27 cellular contexts compared by ENCODE assay signal in the genomic region with DNA sequence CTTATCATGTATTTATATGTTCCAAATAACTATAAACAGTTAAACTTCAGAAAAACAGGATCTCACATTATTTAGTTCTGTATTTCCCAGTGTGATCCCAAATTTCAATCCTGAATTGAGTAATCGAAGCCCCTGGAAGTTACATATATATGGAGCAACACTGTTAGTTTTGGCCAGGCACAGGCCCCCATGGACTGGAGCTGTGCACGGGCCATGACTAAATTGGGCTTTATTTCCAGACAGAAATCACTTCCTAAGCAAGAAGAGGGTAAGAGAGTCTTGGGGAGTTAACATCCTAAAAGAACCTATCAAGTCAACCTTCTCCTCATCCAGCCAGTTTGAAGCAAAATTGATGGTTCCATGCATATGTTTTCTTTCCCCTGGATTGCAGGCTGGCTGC.
"Had no signal": no experiment of that assay in that cellular context is flagged by ENCODE, and none has a peak within 500 bp of the region (broad histone marks: within the 10 kb centered on the region; RNA-seq: fewer than 3 reads in every experiment).

No MANE protein-coding gene starts in this region.

- H3K36me3 Mint-ChIP-seq: activated naive CD4-positive, alpha-beta T cell treated with anti-CD3 and anti-CD28 coated beads, Interleukin-2, amount 50 U/mL, for 24 hours; brain had no signal

- H3K27me3 Mint-ChIP-seq: activated CD4-positive, alpha-beta T cell treated with anti-CD3 and anti-CD28 coated beads, Interleukin-2, amount 10 ng/mL, durations not matched to agents 24 days and 14 days had no signal

- ATAC-seq: activated CD8-positive, alpha-beta T cell treated with anti-CD3 and anti-CD28 coated beads for 36 hours had no signal

- H3K4me1 Mint-ChIP-seq: activated CD4-positive, alpha-beta T cell treated with anti-CD3 and anti-CD28 coated beads, Interleukin-2, amount 10 ng/mL, durations not matched to agents 24 days and 14 days; activated naive CD4-positive, alpha-beta T cell treated with anti-CD3 and anti-CD28 coated beads, Interleukin-2, amount 50 U/mL, for 24 hours; activated naive CD8-positive, alpha-beta T cell treated with anti-CD3 and anti-CD28 coated beads, Interleukin-2, amount 10 ng/mL, durations not matched to agents 7 days and 5 days had no signal

- H3K9me3 Mint-ChIP-seq: activated CD8-positive, alpha-beta T cell treated with anti-CD3 and anti-CD28 coated beads for 36 hours; activated naive CD4-positive, alpha-beta T cell treated with anti-CD3 and anti-CD28 coated beads, Interleukin-2, amount 50 U/mL, for 24 hours had no signal

- H3K27ac Mint-ChIP-seq: activated CD8-positive, alpha-beta T cell treated with anti-CD3 and anti-CD28 coated beads for 36 hours; activated naive CD4-positive, alpha-beta T cell treated with anti-CD3 and anti-CD28 coated beads, Interleukin-2, amount 50 U/mL, for 24 hours; activated naive CD8-positive, alpha-beta T cell treated with anti-CD3 and anti-CD28 coated beads, Interleukin-2, amount 10 ng/mL, durations not matched to agents 7 days and 5 days; activated T-helper 2 cell treated with anti-CD3 and anti-CD28 coated beads, Interferon-gamma antibody, Interleukin-2, Interleukin-4, amounts not matched to agents 10 μg/mL and 5 μg/mL and 100 μg/mL, durations not matched to agents 14 hours and 24 hours and 36 hours; T-helper 1 cell treated with Interleukin-12 subunit alpha and Interleukin-12 subunit beta and Interleukin-4 antibody, amounts not matched to agents 30 μg/mL and 1 μg/mL, for 36 hours; T-helper 2 cell treated with Interferon-gamma antibody and Interleukin-4, amounts not matched to agents 5 μg/mL and 100 μg/mL, for 36 hours had no signal

- H3K4me3 Mint-ChIP-seq: activated CD4-positive, alpha-beta T cell treated with anti-CD3 and anti-CD28 coated beads, Interleukin-2, amount 10 ng/mL, durations not matched to agents 24 days and 14 days; activated CD8-positive, alpha-beta T cell treated with anti-CD3 and anti-CD28 coated beads for 36 hours; activated naive CD4-positive, alpha-beta T cell treated with anti-CD3 and anti-CD28 coated beads, Interleukin-2, amount 50 U/mL, for 24 hours; activated naive CD8-positive, alpha-beta T cell treated with anti-CD3 and anti-CD28 coated beads, Interleukin-2, amount 10 ng/mL, durations not matched to agents 7 days and 5 days; brain; T-helper 1 cell treated with Interleukin-12 subunit alpha and Interleukin-12 subunit beta and Interleukin-4 antibody, amounts not matched to agents 30 μg/mL and 1 μg/mL, for 36 hours; T-helper 2 cell treated with Interferon-gamma antibody and Interleukin-4, amounts not matched to agents 5 μg/mL and 100 μg/mL, for 36 hours had no signal

- DNase-seq: activated CD4-positive, alpha-beta T cell treated with anti-CD3 and anti-CD28 coated beads, Interleukin-2, amount 10 ng/mL, durations not matched to agents 24 days and 14 days; activated CD4-positive, alpha-beta T cell treated with anti-CD3 and anti-CD28 coated beads, Interleukin-2, amount 50 U/mL, for 4 hours; activated CD8-positive, alpha-beta T cell treated with anti-CD3 and anti-CD28 coated beads for 36 hours; activated gamma-delta T cell; activated naive CD4-positive, alpha-beta T cell treated with Interleukin-2 at 50 U/mL for 16 hours; activated naive CD8-positive, alpha-beta T cell treated with anti-CD3 and anti-CD28 coated beads, Interleukin-2, amount 10 ng/mL, durations not matched to agents 7 days and 5 days; activated T-cell treated with anti-CD3 and anti-CD28 coated beads, Interleukin-2, amount 50 U/mL, for 1 hour; adrenal gland; NCI-H1092 treated with DMSO at 0.1 percent for 48 hours; NCI-H1417; NCI-H146; NCI-H187; NCI-H2029 treated with DMSO at 0.1 percent for 48 hours; NCI-H2107; NCI-H2171; NCI-H510A; NCI-H526; NCI-H748 treated with DMSO at 0.1 percent for 48 hours; NK-92 treated with Interleukin-12 subunit alpha and Interleukin-12 subunit beta, amount 100 ng/mL, for 24 hours; PC-9; SHP77 treated with DMSO at 0.1 percent for 48 hours; SK-N-SH had no signal
